ENCODE assay signal across 22 cellular contexts in genomic region chr4:139039044-139039443, GRCh38. TPM values are rescaled to one million over a fixed set of nuclear protein-coding genes. Genes with fewer than 3 reads are reported as not detected.
DNase-seq lines count a peak whose midpoint lies in the region; ATAC-seq and TF ChIP-seq lines count a peak whose summit lies in the region.
"Had no signal": no experiment of that assay in that cellular context is flagged by ENCODE, and none has a peak within 500 bp of the region (broad histone marks: within the 10 kb centered on the region; RNA-seq: fewer than 3 reads in every experiment).

No MANE protein-coding gene starts in this region.

- H3K36me3 Mint-ChIP-seq in CD4-positive, alpha-beta T cell (ENCODE audit: low read depth): peaks cover 22% of the 10 kb centered on the region
- H3K36me3 Mint-ChIP-seq in T-helper 17 cell (ENCODE audit: low read depth) (peaks cover 6% of the 10 kb centered on the region), memory B cell (peaks cover 8% of the 10 kb centered on the region)

- no peak for DNase-seq in CD4-positive, alpha-beta T cell
- no peak for DNase-seq in T-helper 17 cell
- no peak for DNase-seq in memory B cell (ENCODE audit: low spot score in 2 of 2)
- DNase-seq in activated CD4-positive, alpha-beta T cell treated with anti-CD3 and anti-CD28 coated beads for 4 hours: no peak
- DNase-seq in stimulated activated naive CD4-positive, alpha-beta T cell (lab: John Stamatoyannopoulos, UW): no peak
- DNase-seq in NCI-H748 (lab: John Stamatoyannopoulos, UW; ENCODE audit: unreplicated experiment): no peak
- DNase-seq: CD4-positive, CD25-positive, alpha-beta regulatory T cell; CD8-positive, alpha-beta memory T cell; DMS 273 treated with DMSO at 0.1 percent for 48 hours; DMS79; EL; GDM1; H9; HFFc6 had no signal

- ATAC-seq in CD4-positive, alpha-beta T cell (ENCODE audit: poor library complexity): no peak
- ATAC-seq in T-helper 17 cell: no peak
- ATAC-seq in memory B cell (ENCODE audit: low read depth): no peak
- no peak for ATAC-seq in HG03139 (IDR thresholded peaks at IDR 0.05; ENCODE audit: unreplicated experiment)
- ATAC-seq: GM12878, GM23338, HCT116 had no signal

- peak overlapping the region; percentile 0; the same call in 1 of the 2 replicates for H3K27ac ChIP-seq in 22Rv1
- no peak overlapping the region for H3K27ac ChIP-seq in CD4-positive, alpha-beta T cell (ENCODE audit: low read depth, low read length)
- H3K27ac ChIP-seq: BLaER1, C4-2B had no signal

- no peaks in the 10 kb centered on the region for H3K27me3 Mint-ChIP-seq in CD4-positive, alpha-beta T cell
- H3K27me3 Mint-ChIP-seq in T-helper 17 cell (no peaks in the 10 kb centered on the region), memory B cell (no peaks in the 10 kb centered on the region)
- H3K27me3 Mint-ChIP-seq: B cell; CD4-positive, CD25-positive, alpha-beta regulatory T cell; CD8-positive, alpha-beta memory T cell had no signal

- H3K9me3 Mint-ChIP-seq in CD4-positive, alpha-beta T cell: no peaks in the 10 kb centered on the region
- H3K9me3 Mint-ChIP-seq in memory B cell: no peaks in the 10 kb centered on the region
- H3K9me3 Mint-ChIP-seq: CD4-positive, CD25-positive, alpha-beta regulatory T cell; CD8-positive, alpha-beta memory T cell; GM23338; H9; HFFc6 had no signal

- CTCF ChIA-PET in CD4-positive, alpha-beta T cell (lab: Charles Lee): interaction anchor here (1.0 kb wide), 2 partner anchors 16 to 28 kb away, joined by 3 read pairs; no protein-coding TSS in a partner anchor

- intact Hi-C loops in CD4-positive, alpha-beta T cell (cut with DNase I, micrococcal nuclease): no loop called here

- POLR2A ChIA-PET in CD4-positive, alpha-beta T cell (lab: Charles Lee): interaction anchor here (0.6 kb wide), 1 partner anchor 10 kb away, joined by 3 read pairs; no protein-coding TSS in a partner anchor

- H3K27me3 ChIP-seq in CD4-positive, alpha-beta T cell (ENCODE audit: control insufficient read depth, insufficient read depth, low read length): no peaks in the 10 kb centered on the region
- H3K27me3 ChIP-seq: BLaER1 had no signal

- no peak overlapping the region for H3K4me3 Mint-ChIP-seq in CD4-positive, alpha-beta T cell
- no peak overlapping the region for H3K4me3 Mint-ChIP-seq in T-helper 17 cell
- no peak overlapping the region for H3K4me3 Mint-ChIP-seq in memory B cell
- H3K4me3 Mint-ChIP-seq: B cell; CD4-positive, CD25-positive, alpha-beta regulatory T cell; CD8-positive, alpha-beta memory T cell; GM23338; H9; HFFc6 had no signal

- H3K4me1 Mint-ChIP-seq in CD4-positive, alpha-beta T cell (ENCODE audit: low read depth): peaks cover 15% of the 10 kb centered on the region
- H3K4me1 Mint-ChIP-seq in T-helper 17 cell (peaks cover 15% of the 10 kb centered on the region), memory B cell (peaks cover 28% of the 10 kb centered on the region)

- H3K27ac Mint-ChIP-seq in CD4-positive, alpha-beta T cell: peak overlapping the region; percentile 31
- H3K27ac Mint-ChIP-seq in T-helper 17 cell: peak overlapping the region; percentile 86
- peak overlapping the region; percentile 5 for H3K27ac Mint-ChIP-seq in memory B cell
- H3K27ac Mint-ChIP-seq: B cell; CD4-positive, CD25-positive, alpha-beta regulatory T cell; GM23338; HFFc6 had no signal

- no peaks in the 10 kb centered on the region for H3K9me3 ChIP-seq in CD4-positive, alpha-beta T cell (ENCODE audit: control insufficient read depth, low read length)
- no peaks in the 10 kb centered on the region for H3K9me3 ChIP-seq in T-helper 17 cell (ENCODE audit: control insufficient read depth, low read length, poor library complexity, severe bottlenecking)

- TF ChIP-seq CTCF in 22Rv1 (IDR thresholded peaks at IDR 0.05): no peak
- TF ChIP-seq CTCF in CD4-positive, alpha-beta T cell (IDR thresholded peaks at IDR 0.05): no peak

RNA-seq across cellular contexts. Expression of gene NOCT, which starts 23.5 kb away (rescaled TPM):
- total RNA-seq in CD4-positive, alpha-beta T cell: 10 to 100 TPM; 13.7 to 15.8 TPM
- total RNA-seq in T-helper 17 cell: 10 to 100 TPM; 23.3 to 24.0 TPM

Comparison
In these comparisons a context has a peak if more than half of its experiments do, and no peak if none do; other contexts are left out.
1. H3K27ac Mint-ChIP-seq: peak in every context shown above with its lines; median percentile 86 in T-helper 17 cell; 31 in CD4-positive, alpha-beta T cell; 5 in memory B cell.